Comparison of ENCODE assay signal across 19 cellular contexts in genomic region chr15:55343168-55343567, GRCh38. TPM values are rescaled to one million over a fixed set of nuclear protein-coding genes. Genes with fewer than 3 reads are reported as not detected.
DNase-seq lines count a peak whose midpoint lies in the region; ATAC-seq and TF ChIP-seq lines count a peak whose summit lies in the region.
"Had no signal": no experiment of that assay in that cellular context is flagged by ENCODE, and none has a peak within 500 bp of the region (broad histone marks: within the 10 kb centered on the region; RNA-seq: fewer than 3 reads in every experiment).

No MANE protein-coding gene starts in this region.

- H3K9me2 ChIP-seq in Karpas-422 (replicated peaks; ENCODE audit: insufficient read depth, low read length): no peaks in the 10 kb centered on the region

- intact Hi-C loops in left lung (cut with DNase I): no loop called here

- H3K9me3 Mint-ChIP-seq in activated T-helper 17 cell treated with anti-CD3 and anti-CD28 coated beads, Interleukin-2, amount 50 U/mL, for 72 hours: no peaks in the 10 kb centered on the region

- H3K4me3 ChIP-seq in AG09309 (ENCODE audit: control insufficient read depth, low read depth, low read length) (no peak overlapping the region), Karpas-422 (ENCODE audit: low read length) (no peak overlapping the region), left lung (no peak overlapping the region), smooth muscle cell (no peak overlapping the region)
- H3K4me3 ChIP-seq: gastroesophageal sphincter, mucosa of descending colon, prostate gland had no signal

- H2AFZ ChIP-seq in Karpas-422 (ENCODE audit: low read length) (no peak overlapping the region), smooth muscle cell (ENCODE audit: low read depth) (no peak overlapping the region)

- H3K36me3 ChIP-seq in Karpas-422 (ENCODE audit: insufficient read depth, low read length) (peaks cover 11% of the 10 kb centered on the region; the same call in 1 of the 2 replicates), left lung (peaks cover 0 to 54% of the 10 kb centered on the region in 2 donors), smooth muscle cell (ENCODE audit: low read depth) (peaks cover 5% of the 10 kb centered on the region)
- H3K36me3 ChIP-seq: prostate gland had no signal

- DNase-seq in AG09309 (ENCODE audit: low read depth) (peak; percentile 32), Karpas-422 (no peak), RPMI7951 (ENCODE audit: low read depth) (peak; percentile 4), left lung (no peak), smooth muscle cell (lab: John Stamatoyannopoulos, UW; ENCODE audit: unreplicated experiment) (no peak)
- DNase-seq: activated CD8-positive, alpha-beta memory T cell treated with anti-CD3 and anti-CD28 coated beads for 24 hours; activated gamma-delta T cell; brain microvascular endothelial cell; C1 segment of cervical spinal cord; mucosa of descending colon; NCI-H146; OCI-M1; trophoblast cell had no signal

- no peaks in the 10 kb centered on the region for H3K9me3 ChIP-seq in Karpas-422 (ENCODE audit: low read length)
- H3K9me3 ChIP-seq in left lung: no peaks in the 10 kb centered on the region
- H3K9me3 ChIP-seq in smooth muscle cell (replicated peaks; ENCODE audit: low read depth): no peaks in the 10 kb centered on the region
- H3K9me3 ChIP-seq: gastroesophageal sphincter, mucosa of descending colon, prostate gland had no signal

- H3K27me3 ChIP-seq in Karpas-422 (ENCODE audit: low read length) (no peaks in the 10 kb centered on the region), left lung (no peaks in the 10 kb centered on the region), smooth muscle cell (ENCODE audit: low read depth) (no peaks in the 10 kb centered on the region)
- H3K27me3 ChIP-seq: brain microvascular endothelial cell, gastroesophageal sphincter had no signal

- H3K79me2 ChIP-seq in Karpas-422 (ENCODE audit: low read length) (no peaks in the 10 kb centered on the region), smooth muscle cell (ENCODE audit: low read depth) (no peaks in the 10 kb centered on the region)

- no peaks in the 10 kb centered on the region for H3F3A ChIP-seq in smooth muscle cell (ENCODE audit: low read depth)

- H3K4me1 ChIP-seq in Karpas-422 (ENCODE audit: low read length) (peaks cover 14% of the 10 kb centered on the region), left lung (peaks cover 4 to 10% of the 10 kb centered on the region in 2 donors), smooth muscle cell (ENCODE audit: low read depth) (no peaks in the 10 kb centered on the region)
- H3K4me1 ChIP-seq: gastroesophageal sphincter, prostate gland had no signal

- no peaks in the 10 kb centered on the region for H3K27me3 Mint-ChIP-seq in activated T-helper 17 cell treated with anti-CD3 and anti-CD28 coated beads, Interleukin-2, amount 50 U/mL, for 72 hours

- ATAC-seq in left lung: peak; percentile 47
- no peak for ATAC-seq in HG03159 (IDR thresholded peaks at IDR 0.05; ENCODE audit: unreplicated experiment)
- ATAC-seq in activated T-helper 17 cell treated with anti-CD3 and anti-CD28 coated beads, Interleukin-2, amount 50 U/mL, for 72 hours (replicated peaks): no peak
- ATAC-seq in GM19324 (IDR thresholded peaks at IDR 0.05; ENCODE audit: low FRiP score, unreplicated experiment): no peak
- ATAC-seq: gastroesophageal sphincter, mucosa of descending colon had no signal

- H3K27ac ChIP-seq in Karpas-422 (ENCODE audit: low read length) (peak overlapping the region; percentile 20; the same call in 1 of the 2 replicates), left lung (no peak overlapping the region), smooth muscle cell (ENCODE audit: low read depth) (no peak overlapping the region)
- H3K27ac ChIP-seq: brain microvascular endothelial cell, gastroesophageal sphincter, VCaP had no signal

- H4K20me1 ChIP-seq in Karpas-422 (ENCODE audit: insufficient read depth, low read depth, low read length) (no peaks in the 10 kb centered on the region), smooth muscle cell (ENCODE audit: low read depth) (no peaks in the 10 kb centered on the region)

- H3K4me2 ChIP-seq in Karpas-422 (ENCODE audit: low read depth, low read length, poor library complexity, severe bottlenecking): no peak overlapping the region
- H3K4me2 ChIP-seq in smooth muscle cell: no peak overlapping the region

- H3K27ac Mint-ChIP-seq in activated T-helper 17 cell treated with anti-CD3 and anti-CD28 coated beads, Interleukin-2, amount 50 U/mL, for 72 hours: no peak overlapping the region

- peaks cover 75% of the 10 kb centered on the region for H3K36me3 Mint-ChIP-seq in activated T-helper 17 cell treated with anti-CD3 and anti-CD28 coated beads, Interleukin-2, amount 50 U/mL, for 72 hours (ENCODE audit: low read depth)

- H3K4me1 Mint-ChIP-seq in activated T-helper 17 cell treated with anti-CD3 and anti-CD28 coated beads, Interleukin-2, amount 50 U/mL, for 72 hours: no peaks in the 10 kb centered on the region

- H3K4me3 Mint-ChIP-seq in activated T-helper 17 cell treated with anti-CD3 and anti-CD28 coated beads, Interleukin-2, amount 50 U/mL, for 72 hours: no peak overlapping the region

- no peak overlapping the region for H3K9ac ChIP-seq in Karpas-422 (ENCODE audit: low read length)
- no peak overlapping the region for H3K9ac ChIP-seq in smooth muscle cell (ENCODE audit: low read depth)

- TF ChIP-seq CTCF in AG09309 (IDR thresholded peaks at IDR 0.05; ENCODE audit: control insufficient read depth, insufficient read depth, low read depth, low read length, missing control alignments) (no peak), left lung (IDR thresholded peaks at IDR 0.05) (no peak), smooth muscle cell (IDR thresholded peaks at IDR 0.05; ENCODE audit: borderline replicate concordance, insufficient read depth, poor library complexity, severe bottlenecking) (no peak)

- 78% methylated on average over 2 of the region's 2 CpGs for WGBS in smooth muscle cell (ENCODE audit: low lambda C conversion rate)

RNA-seq across cellular contexts. Expression of gene PIGB, which starts 24.1 kb away (rescaled TPM):
- 15.6 and 46.6 TPM in 2 replicates for total RNA-seq in Karpas-422 (2014; rRNA removed; shearing (Covaris generic); ENCODE audit: low replicate concordance)
- 21.0 and 29.7 TPM in 2 replicates for total RNA-seq in RPMI7951 (2014; rRNA removed; shearing (Covaris generic))
- 10 to 100 TPM; 13.6 to 17.6 TPM for total RNA-seq in left lung
- total RNA-seq in activated T-helper 17 cell treated with anti-CD3 and anti-CD28 coated beads, Interleukin-2, amount 50 U/mL, for 72 hours: 10 to 100 TPM; 25.7 to 32.9 TPM
- 12.9 and 18.8 TPM in 2 replicates for total RNA-seq in smooth muscle cell
- polyA plus RNA-seq in smooth muscle cell: 10.4 and 11.1 TPM in 2 replicates

RNA-seq across cellular contexts. Expression of gene PIGBOS1, which starts 24.2 kb away (rescaled TPM):
- 17.1 and 18.2 TPM in 2 replicates for total RNA-seq in Karpas-422 (2014; rRNA removed; shearing (Covaris generic); ENCODE audit: low replicate concordance)
- 25.6 and 30.7 TPM in 2 replicates for total RNA-seq in RPMI7951 (2014; rRNA removed; shearing (Covaris generic))
- total RNA-seq in left lung (10 to 100 TPM in 1 of 2 donors, 1 to 10 TPM in 1; 9.8 to 12.7 TPM), smooth muscle cell (14.6 and 32.2 TPM in 2 replicates)
- 10 to 100 TPM in 1 of 2 donors, 1 to 10 TPM in 1; 7.8 to 10.9 TPM for total RNA-seq in activated T-helper 17 cell treated with anti-CD3 and anti-CD28 coated beads, Interleukin-2, amount 50 U/mL, for 72 hours
- 18.4 and 25.0 TPM in 2 replicates for polyA plus RNA-seq in smooth muscle cell

RNA-seq across cellular contexts. Expression of gene RAB27A, which starts 53.6 kb away (rescaled TPM):
- total RNA-seq in Karpas-422 (2014; rRNA removed; shearing (Covaris generic); ENCODE audit: low replicate concordance): 1.3 and 4.7 TPM in 2 replicates
- 17.8 and 19.0 TPM in 2 replicates for total RNA-seq in RPMI7951 (2014; rRNA removed; shearing (Covaris generic))
- total RNA-seq in left lung (10 to 100 TPM; 58.1 to 85.7 TPM), smooth muscle cell (14.6 and 18.0 TPM in 2 replicates)
- total RNA-seq in activated T-helper 17 cell treated with anti-CD3 and anti-CD28 coated beads, Interleukin-2, amount 50 U/mL, for 72 hours: 100 to 1,000 TPM in 1 of 2 donors, 10 to 100 TPM in 1; 99.2 to 138 TPM
- 15.6 and 16.6 TPM in 2 replicates for polyA plus RNA-seq in smooth muscle cell

Comparison
In these comparisons a context has a peak if more than half of its experiments do, and no peak if none do; other contexts are left out.
1. DNase-seq: peak in AG09309 (single experiment) and RPMI7951 (single experiment); none in Karpas-422 (single experiment), left lung (0 of 2) and smooth muscle cell (single experiment).